In the genomic region with DNA sequence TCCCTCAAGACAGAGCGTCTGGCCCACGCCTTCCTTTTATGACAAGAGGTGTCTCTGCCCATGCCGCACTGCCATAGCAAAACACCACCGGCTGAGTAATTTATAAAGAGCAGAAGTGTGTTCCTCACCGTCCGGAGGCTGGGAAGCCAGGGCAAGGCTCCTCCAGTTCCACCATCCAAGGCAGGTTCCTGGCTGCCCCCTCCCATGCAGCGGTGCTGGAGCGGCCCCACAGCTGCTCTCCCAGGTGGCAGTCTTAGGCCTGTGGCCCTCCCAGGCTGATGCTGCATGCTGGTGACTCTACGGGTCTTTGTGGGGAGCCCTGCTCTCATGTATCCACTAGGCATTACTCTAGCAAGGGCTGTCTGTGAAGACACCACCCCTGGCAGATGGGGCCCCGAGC, we compare ENCODE assay signal across 12 cellular contexts.
"Had no signal": no experiment of that assay in that cellular context is flagged by ENCODE, and none has a peak within 500 bp of the region (broad histone marks: within the 10 kb centered on the region; RNA-seq: fewer than 3 reads in every experiment).

No MANE protein-coding gene starts in this region.

- H3K4me3 ChIP-seq: SK-N-MC, thoracic aorta had no signal

- H3K4me1 Mint-ChIP-seq: naive B cell had no signal

- H3K4me3 Mint-ChIP-seq: activated T-cell treated with anti-CD3 and anti-CD28 coated beads, Interleukin-2, amount 50 U/mL, for 24 hours; naive B cell had no signal

- DNase-seq: activated CD4-positive, alpha-beta T cell treated with anti-CD3 and anti-CD28 coated beads, Interleukin-2, amount 50 U/mL, for 1 hour; activated gamma-delta T cell; activated T-cell treated with anti-CD3 and anti-CD28 coated beads, Interleukin-2, amount 50 U/mL, for 24 hours; caudate nucleus; effector memory CD4-positive, alpha-beta T cell; foreskin melanocyte; naive B cell; stimulated activated CD4-positive, alpha-beta T cell treated with anti-CD3 and anti-CD28 coated beads, Interleukin-15, amount 100 ng/mL, for 24 hours had no signal

- H3K27ac Mint-ChIP-seq: activated naive CD4-positive, alpha-beta T cell treated with anti-CD3 and anti-CD28 coated beads, Interleukin-2, amount 50 U/mL, for 72 hours; activated T-cell treated with anti-CD3 and anti-CD28 coated beads, Interleukin-2, amount 50 U/mL, for 24 hours had no signal

- H3K9me3 ChIP-seq: thoracic aorta had no signal

- H3K9me3 Mint-ChIP-seq: activated naive CD4-positive, alpha-beta T cell treated with anti-CD3 and anti-CD28 coated beads, Interleukin-2, amount 50 U/mL, for 72 hours had no signal

- H3K27ac ChIP-seq: parathyroid adenoma, SK-N-MC, thoracic aorta had no signal

- H3K36me3 ChIP-seq: thoracic aorta had no signal

- H3K36me3 Mint-ChIP-seq: activated naive CD4-positive, alpha-beta T cell treated with anti-CD3 and anti-CD28 coated beads, Interleukin-2, amount 50 U/mL, for 72 hours; naive B cell had no signal

- H3K4me1 ChIP-seq: parathyroid adenoma had no signal
